8 cellular contexts compared by ENCODE assay signal in genomic region chr9:70407081-70407503, GRCh38. TPM values are rescaled to one million over a fixed set of nuclear protein-coding genes. Genes with fewer than 3 reads are reported as not detected.
DNase-seq lines count a peak whose midpoint lies in the region; ATAC-seq and TF ChIP-seq lines count a peak whose summit lies in the region.

No MANE protein-coding gene starts in this region.

- TF ChIP-seq CTCF in epithelial cell of proximal tubule (conservative IDR thresholded peaks at IDR 0.05; ENCODE audit: low read depth, low read length) (no peak), psoas muscle (IDR thresholded peaks at IDR 0.05) (no peak)

- no peaks in the 10 kb centered on the region for H3K36me3 ChIP-seq in psoas muscle (ENCODE audit: insufficient read depth in 1 of 2, low read depth in 1 of 2)

- ATAC-seq in psoas muscle (no peak), HG03045 (IDR thresholded peaks at IDR 0.05; ENCODE audit: unreplicated experiment) (no peak)

- H3K27ac ChIP-seq in psoas muscle, result peak overlapping the region; percentile 100

- peaks cover 81% of the 10 kb centered on the region for H3K4me1 ChIP-seq in psoas muscle

- no peaks in the 10 kb centered on the region for H3K9me3 ChIP-seq in psoas muscle

- no peaks in the 10 kb centered on the region for H3K27me3 ChIP-seq in psoas muscle (ENCODE audit: insufficient read depth in 3 of 3, low read length in 2 of 3)

- intact Hi-C loops in psoas muscle (cut with DNase I), result loop anchor here in 1 of 2 donors (5.0 kb wide), 1 partner anchor 60 kb away; no protein-coding TSS in a partner anchor

- H3K4me3 ChIP-seq in epithelial cell of proximal tubule (ENCODE audit: low read depth, low read length) (peak overlapping the region; percentile 12), psoas muscle (peak overlapping the region; percentile 43)

- WGBS in psoas muscle, 3 donors, result 32 to 49% (median 36%) methylated on average over 4 of the region's 4 CpGs

- DNase-seq in EL (peak; percentile 95), RPMI7951 (ENCODE audit: low read depth) (peak; percentile 93), epithelial cell of proximal tubule (ENCODE audit: low read depth) (peak; percentile 89), psoas muscle (no peak), KG1 (lab: John Stamatoyannopoulos, UW) (no peak), NCI-H1694 (lab: John Stamatoyannopoulos, UW) (no peak), NCI-H2081 treated with DMSO at 0.1 percent for 48 hours (lab: John Stamatoyannopoulos, UW) (no peak)

RNA-seq across cellular contexts. Expression of gene KLF9, which starts 7.4 kb away (rescaled TPM):
- 14.9 and 18.1 TPM in 2 replicates for total RNA-seq in RPMI7951 (2014; rRNA removed; shearing (Covaris generic))
- total RNA-seq in epithelial cell of proximal tubule, result 3.8 and 6.3 TPM in 2 replicates
- total RNA-seq in psoas muscle, result 100 to 1,000 TPM in 2 of 4 donors, 10 to 100 TPM in 2; 29.5 to 178 (median 94.7) TPM
- polyA plus RNA-seq in psoas muscle, result 10 to 100 TPM; 34.1 to 87.0 (median 64.4) TPM

Comparison
In these comparisons a context has a peak if more than half of its experiments do, and no peak if none do; other contexts are left out.
1. DNase-seq: peak in EL (single experiment), RPMI7951 (single experiment) and epithelial cell of proximal tubule (single experiment); none in psoas muscle (0 of 2), KG1 (single experiment), NCI-H1694 (single experiment) and NCI-H2081 treated with DMSO at 0.1 percent for 48 hours (single experiment).